In the genomic region with DNA sequence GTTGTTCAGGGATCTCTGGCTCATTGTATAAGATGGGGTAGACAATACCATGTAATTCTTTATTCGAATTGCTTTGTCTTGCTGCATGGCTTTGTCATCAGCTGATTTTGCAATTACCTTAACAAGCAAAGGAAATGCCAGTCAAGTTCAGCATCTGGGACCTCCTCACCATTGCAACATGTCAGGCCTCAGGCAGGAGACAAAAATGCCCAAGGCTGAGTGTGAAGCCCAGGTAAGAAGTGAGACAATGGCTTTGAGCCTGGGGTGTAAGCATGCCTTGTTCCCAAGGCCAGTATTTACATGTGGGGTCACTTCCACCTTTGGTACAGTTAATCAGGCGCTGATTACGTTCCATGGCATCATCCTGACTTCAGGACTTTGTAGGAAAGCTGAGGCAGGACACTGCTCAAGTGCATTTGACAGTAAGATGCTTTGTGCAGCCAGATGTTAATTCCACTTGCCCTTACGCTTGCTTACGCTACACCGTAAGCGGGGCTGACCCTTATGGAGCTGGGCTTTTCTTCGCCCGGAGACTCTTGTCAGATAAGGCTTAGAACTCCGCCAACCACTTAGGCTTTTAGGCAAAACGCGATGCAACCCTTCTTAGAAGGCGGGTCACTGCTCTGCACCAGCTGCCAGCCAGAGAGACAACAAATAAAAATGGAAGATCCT, we compare ENCODE assay signal across 8 cellular contexts. TPM values are rescaled to one million over a fixed set of nuclear protein-coding genes. Genes with fewer than 3 reads are reported as not detected.
DNase-seq lines count a peak whose midpoint lies in the region; ATAC-seq and TF ChIP-seq lines count a peak whose summit lies in the region.

No MANE protein-coding gene starts in this region.

- no peaks in the 10 kb centered on the region for H4K20me1 ChIP-seq in fibroblast of lung (ENCODE audit: control insufficient read depth, extremely low read depth, insufficient read depth, low read length)

- peak overlapping the region; percentile 0 for H3K9ac ChIP-seq in fibroblast of lung (ENCODE audit: insufficient read depth, low read length)
- H3K9ac ChIP-seq in rectal smooth muscle tissue (ENCODE audit: low read length), result peak overlapping the region; percentile 50

- no peaks in the 10 kb centered on the region for H3K27me3 ChIP-seq in fibroblast of lung (ENCODE audit: control insufficient read depth, insufficient read depth, low read length)
- no peaks in the 10 kb centered on the region for H3K27me3 ChIP-seq in rectal smooth muscle tissue (ENCODE audit: control insufficient read depth, insufficient read depth, low read length)

- no peak for ATAC-seq in GM19455 (IDR thresholded peaks at IDR 0.05; ENCODE audit: unreplicated experiment)
- ATAC-seq in HG02840 (IDR thresholded peaks at IDR 0.05; ENCODE audit: low FRiP score, unreplicated experiment), result no peak

- H3K4me3 ChIP-seq in fibroblast of lung (replicated peaks in 1 of 4; ENCODE audit: control extremely low read depth in 1 of 4, insufficient read depth in 1 of 4, low read depth in 3 of 4, low read length in 4 of 4) (peak overlapping the region; percentile 39 to 66 (median 52)), rectal smooth muscle tissue (ENCODE audit: low read length) (peak overlapping the region; percentile 79)

- H3K4me2 ChIP-seq in fibroblast of lung (ENCODE audit: extremely low read depth, insufficient read depth, low read length), result peak overlapping the region; percentile 89

- H3K27ac ChIP-seq in fibroblast of lung (ENCODE audit: insufficient read depth, low read length) (no peak overlapping the region), rectal smooth muscle tissue (ENCODE audit: low read depth, low read length) (peak overlapping the region; percentile 46)

- DNase-seq in NCI-H345 treated with DMSO at 0.1 percent for 48 hours (lab: John Stamatoyannopoulos, UW; ENCODE audit: unreplicated experiment) (peak; percentile 49), NCI-H345 (lab: John Stamatoyannopoulos, UW) (no peak), RPMI7951 (ENCODE audit: low read depth) (peak; percentile 4), fibroblast of lung (ENCODE audit: low read depth in 2 of 2) (peak in 1 of 2 donors; percentile 31), NCI-H2029 treated with DMSO at 0.1 percent for 48 hours (lab: John Stamatoyannopoulos, UW) (no peak)

- H3K4me1 ChIP-seq in fibroblast of lung (ENCODE audit: control insufficient read depth, extremely low read depth, insufficient read depth, low read length), result no peaks in the 10 kb centered on the region
- H3K4me1 ChIP-seq in rectal smooth muscle tissue (ENCODE audit: control insufficient read depth, insufficient read depth, low read length), result peaks cover 7% of the 10 kb centered on the region

- no peak for TF ChIP-seq CTCF in fibroblast of lung (conservative IDR thresholded peaks at IDR 0.05 in 1 of 2, IDR thresholded peaks at IDR 0.05 in 1 of 2; ENCODE audit: low read depth in 1 of 2, low read length in 2 of 2)

- no peaks in the 10 kb centered on the region for H3K79me2 ChIP-seq in fibroblast of lung (ENCODE audit: control insufficient read depth, insufficient read depth, low read length)

- H3K36me3 ChIP-seq in fibroblast of lung (ENCODE audit: control insufficient read depth, insufficient read depth, low read length) (no peaks in the 10 kb centered on the region), rectal smooth muscle tissue (ENCODE audit: control insufficient read depth, insufficient read depth, low read length) (no peaks in the 10 kb centered on the region)

- H3K9me3 ChIP-seq in fibroblast of lung (ENCODE audit: control insufficient read depth, insufficient read depth, low read depth, low read length), result no peaks in the 10 kb centered on the region

- peak overlapping the region; percentile 72 for H2AFZ ChIP-seq in fibroblast of lung (ENCODE audit: low read length)

RNA-seq across cellular contexts. Expression of a gene that starts 1.5 kb away (rescaled TPM):
- 12.8 and 14.3 TPM in 2 replicates for total RNA-seq in RPMI7951 (2014; rRNA removed; shearing (Covaris generic))
- 4.9 and 8.8 TPM in 2 replicates for total RNA-seq in fibroblast of lung
- polyA plus RNA-seq in fibroblast of lung, result 2.7 and 2.9 TPM in 2 replicates
- 1.2 and 1.3 TPM in 2 replicates for polyA plus RNA-seq in fibroblast of lung (2012)
- polyA minus RNA-seq in fibroblast of lung (ENCODE audit: low replicate concordance), result 0.39 and 3.0 TPM in 2 replicates

Comparison
In these comparisons a context has a peak if more than half of its experiments do, and no peak if none do; other contexts are left out.
1. DNase-seq: peak in NCI-H345 treated with DMSO at 0.1 percent for 48 hours (single experiment) and RPMI7951 (single experiment); none in NCI-H345 (single experiment) and NCI-H2029 treated with DMSO at 0.1 percent for 48 hours (single experiment).